Comparison of ENCODE assay signal across 9 cellular contexts in the genomic region with DNA sequence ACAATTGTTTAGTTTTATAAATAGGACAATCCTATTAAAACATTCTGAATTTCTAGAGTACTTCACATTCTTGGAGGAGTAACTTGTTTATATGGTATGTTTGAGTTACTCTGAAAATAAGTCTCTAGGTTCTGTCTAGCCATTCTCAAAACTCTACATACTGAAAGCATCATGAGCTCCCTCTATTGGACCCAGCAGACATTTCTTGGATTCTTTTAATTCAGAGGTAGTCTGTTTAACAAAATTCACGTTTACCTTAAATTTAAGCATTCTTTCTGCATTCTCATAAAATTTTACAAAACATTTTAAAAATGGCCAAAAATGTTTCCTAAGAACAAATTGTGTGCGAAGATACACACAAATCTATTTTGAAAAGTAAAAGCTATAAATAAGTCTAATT.
DNase-seq lines count a peak whose midpoint lies in the region; ATAC-seq and TF ChIP-seq lines count a peak whose summit lies in the region.
"Had no signal": no experiment of that assay in that cellular context is flagged by ENCODE, and none has a peak within 500 bp of the region (broad histone marks: within the 10 kb centered on the region; RNA-seq: fewer than 3 reads in every experiment).

No MANE protein-coding gene starts in this region.

- H3K27ac Mint-ChIP-seq in nephron progenitor cell = no peak overlapping the region
- H3K27ac Mint-ChIP-seq: T-cell had no signal

- DNase-seq in NCI-H146 treated with DMSO at 0.1 percent for 48 hours (lab: John Stamatoyannopoulos, UW; ENCODE audit: unreplicated experiment) (peak; percentile 2), NCI-H146 (lab: John Stamatoyannopoulos, UW) (no peak), LNCaP clone FGC (ENCODE audit: low read depth) (no peak), astrocyte of the hippocampus (ENCODE audit: low read depth, low spot score) (peak; percentile 27), nephron progenitor cell (no peak)
- no peak for DNase-seq in stimulated activated CD4-positive, alpha-beta T cell treated with anti-CD3 and anti-CD28 coated beads, Interleukin-2, amount 100 ng/mL, for 48 hours
- DNase-seq: T-cell had no signal

- peaks cover 20% of the 10 kb centered on the region for H3K36me3 Mint-ChIP-seq in nephron progenitor cell (ENCODE audit: low read depth)

- TF ChIP-seq CTCF in LNCaP clone FGC (IDR thresholded peaks at IDR 0.05; ENCODE audit: control insufficient read depth, extremely low read depth, insufficient read depth) (peak; percentile 38), nephron progenitor cell (IDR thresholded peaks at IDR 0.05) (peak; percentile 42)

- no peak overlapping the region for H3K4me3 Mint-ChIP-seq in nephron progenitor cell
- H3K4me3 Mint-ChIP-seq: T-cell had no signal

- no peak overlapping the region for H3K4me3 ChIP-seq in LNCaP clone FGC (ENCODE audit: low read depth, low read length)

- peaks cover 1% of the 10 kb centered on the region for H3K4me1 Mint-ChIP-seq in nephron progenitor cell

- H3K27me3 Mint-ChIP-seq in nephron progenitor cell (ENCODE audit: low read depth, poor library complexity) = peaks cover 19% of the 10 kb centered on the region

- no peaks in the 10 kb centered on the region for H3K9me3 Mint-ChIP-seq in nephron progenitor cell
- H3K9me3 Mint-ChIP-seq: T-cell had no signal

- ATAC-seq in HG03108 (IDR thresholded peaks at IDR 0.05; ENCODE audit: unreplicated experiment) (no peak), GM19395 (IDR thresholded peaks at IDR 0.05; ENCODE audit: unreplicated experiment) (no peak)
- ATAC-seq: T-cell had no signal

Comparison
In these comparisons a context has a peak if more than half of its experiments do, and no peak if none do; other contexts are left out.
1. DNase-seq: peak in NCI-H146 treated with DMSO at 0.1 percent for 48 hours (single experiment) and astrocyte of the hippocampus (single experiment); none in NCI-H146 (single experiment), LNCaP clone FGC (single experiment), nephron progenitor cell (single experiment) and stimulated activated CD4-positive, alpha-beta T cell treated with anti-CD3 and anti-CD28 coated beads, Interleukin-2, amount 100 ng/mL, for 48 hours (0 of 2).